9 cellular contexts compared by ENCODE assay signal in genomic region chr12:113422929-113423669, GRCh38. TPM values are rescaled to one million over a fixed set of nuclear protein-coding genes. Genes with fewer than 3 reads are reported as not detected.
DNase-seq lines count a peak whose midpoint lies in the region; ATAC-seq and TF ChIP-seq lines count a peak whose summit lies in the region.
"Had no signal": no experiment of that assay in that cellular context is flagged by ENCODE, and none has a peak within 500 bp of the region (broad histone marks: within the 10 kb centered on the region; RNA-seq: fewer than 3 reads in every experiment).

No MANE protein-coding gene starts in this region.

- no peaks in the 10 kb centered on the region for H3K4me1 ChIP-seq in prostate gland (replicated peaks)

- H3K36me3 Mint-ChIP-seq in CD4-positive, alpha-beta T cell (ENCODE audit: low read depth): no peaks in the 10 kb centered on the region
- no peaks in the 10 kb centered on the region for H3K36me3 Mint-ChIP-seq in activated T-cell treated with anti-CD3 and anti-CD28 coated beads, Interleukin-2, amount 50 U/mL, for 24 hours (ENCODE audit: low read depth)

- H3K27me3 ChIP-seq in CD4-positive, alpha-beta T cell (ENCODE audit: control insufficient read depth, insufficient read depth, low read length): no peaks in the 10 kb centered on the region
- no peaks in the 10 kb centered on the region for H3K27me3 ChIP-seq in prostate gland (replicated peaks; ENCODE audit: insufficient read depth)

- TF ChIP-seq POLR2A in erythroblast (IDR thresholded peaks at IDR 0.05; ENCODE audit: low read length) (no peak), prostate gland (IDR thresholded peaks at IDR 0.05) (no peak)

- no peak overlapping the region for H3K27ac ChIP-seq in CD4-positive, alpha-beta T cell (ENCODE audit: low read depth, low read length)
- H3K27ac ChIP-seq in prostate gland: no peak overlapping the region

- no peak for DNase-seq in CD4-positive, alpha-beta T cell
- DNase-seq in OCI-M1 (lab: John Stamatoyannopoulos, UW) (peak; percentile 33), erythroblast (lab: John Stamatoyannopoulos, UW) (peak; percentile 64 to 68), prostate gland (ENCODE audit: low spot score) (no peak), NCI-H82 (lab: John Stamatoyannopoulos, UW) (no peak), DMS153 treated with DMSO at 0.1 percent for 48 hours (lab: John Stamatoyannopoulos, UW; ENCODE audit: unreplicated experiment) (no peak)
- no peak for DNase-seq in activated T-cell treated with anti-CD3 and anti-CD28 coated beads, Interleukin-2, amount 50 U/mL, for 24 hours
- DNase-seq: NCI-H1105 had no signal

- WGBS in prostate gland: 85% methylated on average over 6 of the region's 6 CpGs

- H3K9me3 ChIP-seq in CD4-positive, alpha-beta T cell (ENCODE audit: control insufficient read depth, low read length): no peaks in the 10 kb centered on the region
- no peaks in the 10 kb centered on the region for H3K9me3 ChIP-seq in prostate gland

- CTCF ChIA-PET in CD4-positive, alpha-beta T cell (lab: Charles Lee): no interaction called here

- H3K36me3 ChIP-seq in prostate gland: no peaks in the 10 kb centered on the region

- H3K9me3 Mint-ChIP-seq in CD4-positive, alpha-beta T cell: no peaks in the 10 kb centered on the region
- no peaks in the 10 kb centered on the region for H3K9me3 Mint-ChIP-seq in activated T-cell treated with anti-CD3 and anti-CD28 coated beads, Interleukin-2, amount 50 U/mL, for 24 hours

- ATAC-seq in CD4-positive, alpha-beta T cell (ENCODE audit: poor library complexity): no peak
- no peak for ATAC-seq in GM21528 (IDR thresholded peaks at IDR 0.05; ENCODE audit: low FRiP score, unreplicated experiment)

- H3K4me3 Mint-ChIP-seq in CD4-positive, alpha-beta T cell: peak overlapping the region; percentile 87
- H3K4me3 Mint-ChIP-seq in activated T-cell treated with anti-CD3 and anti-CD28 coated beads, Interleukin-2, amount 50 U/mL, for 24 hours: no peak overlapping the region

- no peaks in the 10 kb centered on the region for H3K27me3 Mint-ChIP-seq in CD4-positive, alpha-beta T cell
- H3K27me3 Mint-ChIP-seq in activated T-cell treated with anti-CD3 and anti-CD28 coated beads, Interleukin-2, amount 50 U/mL, for 24 hours: peaks cover 23% of the 10 kb centered on the region

- POLR2A ChIA-PET in CD4-positive, alpha-beta T cell (lab: Charles Lee): no interaction called here

- intact Hi-C loops in CD4-positive, alpha-beta T cell (cut with DNase I, micrococcal nuclease): loop anchor here in 1 of 2 experiments (10.0 kb wide), 1 partner anchor 228 kb away; no protein-coding TSS in a partner anchor
- intact Hi-C loops in prostate gland (cut with DNase I): loop anchor here (10.0 kb wide), 2 partner anchors 108 to 228 kb away; no protein-coding TSS in a partner anchor

- H3K4me1 Mint-ChIP-seq in CD4-positive, alpha-beta T cell (ENCODE audit: low read depth): peaks cover 14% of the 10 kb centered on the region
- peaks cover 10% of the 10 kb centered on the region for H3K4me1 Mint-ChIP-seq in activated T-cell treated with anti-CD3 and anti-CD28 coated beads, Interleukin-2, amount 50 U/mL, for 24 hours (ENCODE audit: low read depth)

- peak overlapping the region; percentile 26 to 36 for H3K4me3 ChIP-seq in prostate gland

- peak overlapping the region; percentile 77 for H3K27ac Mint-ChIP-seq in CD4-positive, alpha-beta T cell
- H3K27ac Mint-ChIP-seq in activated T-cell treated with anti-CD3 and anti-CD28 coated beads, Interleukin-2, amount 50 U/mL, for 24 hours: no peak overlapping the region

- no peak for TF ChIP-seq CTCF in CD4-positive, alpha-beta T cell (IDR thresholded peaks at IDR 0.05)
- no peak for TF ChIP-seq CTCF in prostate gland (IDR thresholded peaks at IDR 0.05)

RNA-seq across cellular contexts. Expression of gene SDSL, which starts 0.9 kb away (rescaled TPM):
- total RNA-seq in CD4-positive, alpha-beta T cell: under 1 TPM; 0.47 to 0.50 TPM
- 1 to 10 TPM; 6.2 to 8.5 TPM for total RNA-seq in prostate gland

RNA-seq across cellular contexts. Expression of gene SDS, which starts 19.4 kb away (rescaled TPM):
- not detected for total RNA-seq in CD4-positive, alpha-beta T cell
- total RNA-seq in prostate gland: under 1 TPM; 0.50 to 0.80 TPM

RNA-seq across cellular contexts. Expression of gene LHX5, which starts 48.6 kb away (rescaled TPM):
- not detected for total RNA-seq in CD4-positive, alpha-beta T cell
- not detected for total RNA-seq in prostate gland

Comparison
In these comparisons a context has a peak if more than half of its experiments do, and no peak if none do; other contexts are left out.
1. DNase-seq: peak in OCI-M1 (single experiment) and erythroblast (2 of 2); none in CD4-positive, alpha-beta T cell (0 of 10), prostate gland (single experiment), activated T-cell treated with anti-CD3 and anti-CD28 coated beads, Interleukin-2, amount 50 U/mL, for 24 hours (single experiment), NCI-H82 (single experiment) and DMS153 treated with DMSO at 0.1 percent for 48 hours (single experiment).
2. RNA of gene SDSL, which starts 0.9 kb away (total RNA-seq): 6.2 to 8.5 TPM in prostate gland; 0.47 to 0.50 TPM in CD4-positive, alpha-beta T cell; every median in the first group is over 4 times any median in the second.